In genomic region chr19:11639602-11640471, GRCh38 we compare ENCODE assay signal across 8 cellular contexts. TPM values are rescaled to one million over a fixed set of nuclear protein-coding genes. Genes with fewer than 3 reads are reported as not detected.
A peak's percentile ranks its signal among the peaks of the same experiment; 100 is the strongest.
DNase-seq lines count a peak whose midpoint lies in the region; ATAC-seq and TF ChIP-seq lines count a peak whose summit lies in the region.

No MANE protein-coding gene starts in this region.

- no peak overlapping the region for H3K27ac Mint-ChIP-seq in T-cell
- peak overlapping the region; percentile 99 for H3K27ac Mint-ChIP-seq in progenitor cell of endocrine pancreas

- H3K36me3 Mint-ChIP-seq in T-cell (no peaks in the 10 kb centered on the region), progenitor cell of endocrine pancreas (ENCODE audit: insufficient read depth) (peaks cover 8% of the 10 kb centered on the region)

- no peak for TF ChIP-seq CTCF in left ventricle myocardium inferior (IDR thresholded peaks at IDR 0.05; ENCODE audit: borderline replicate concordance)
- no peak for TF ChIP-seq CTCF in progenitor cell of endocrine pancreas (IDR thresholded peaks at IDR 0.05; ENCODE audit: unreplicated experiment)

- H3K9me3 Mint-ChIP-seq in T-cell (peaks cover 0 to 2% (median 0%) of the 10 kb centered on the region in 3 donors), progenitor cell of endocrine pancreas (ENCODE audit: low read depth) (peaks cover 4% of the 10 kb centered on the region)

- no peaks in the 10 kb centered on the region for H3K9me3 ChIP-seq in left ventricle myocardium inferior (replicated peaks)

- intact Hi-C loops in left ventricle myocardium inferior (cut with micrococcal nuclease), result no loop called here

- no peaks in the 10 kb centered on the region for H3K27me3 ChIP-seq in left ventricle myocardium inferior (ENCODE audit: low read depth)

- CTCF ChIA-PET in T-cell (lab: Charles Lee), result no interaction called here

- peak overlapping the region; percentile 88 for H3K4me3 ChIP-seq in left ventricle myocardium inferior

- peak overlapping the region; percentile 47 to 69 (median 64) for H3K4me3 Mint-ChIP-seq in T-cell
- H3K4me3 Mint-ChIP-seq in progenitor cell of endocrine pancreas (ENCODE audit: low read depth), result peak overlapping the region; percentile 88

- POLR2A ChIA-PET in T-cell (lab: Charles Lee), result no interaction called here

- H3K36me3 ChIP-seq in left ventricle myocardium inferior, result no peaks in the 10 kb centered on the region

- H3K27me3 Mint-ChIP-seq in T-cell, result peaks cover 12 to 24% of the 10 kb centered on the region in 2 donors
- H3K27me3 Mint-ChIP-seq in progenitor cell of endocrine pancreas, result no peaks in the 10 kb centered on the region

- H3K4me1 ChIP-seq in left ventricle myocardium inferior, result peaks cover 10% of the 10 kb centered on the region

- peak overlapping the region; percentile 11 for H3K27ac ChIP-seq in left ventricle myocardium inferior (replicated peaks)

- ATAC-seq in HG02642 (IDR thresholded peaks at IDR 0.05; ENCODE audit: poor library complexity, unreplicated experiment) (peak; percentile 98), T-cell (replicated peaks in 1 of 4) (peak; percentile 96 to 100 (median 98))

- H3K4me1 Mint-ChIP-seq in T-cell (peaks cover 0 to 3% (median 1%) of the 10 kb centered on the region in 3 donors), progenitor cell of endocrine pancreas (ENCODE audit: low read depth) (no peaks in the 10 kb centered on the region)

- DNase-seq in GM04504 (ENCODE audit: low read depth) (peak; percentile 84), NCI-H1105 treated with DMSO at 0.1 percent for 48 hours (lab: John Stamatoyannopoulos, UW) (peak; percentile 97), T-cell (peak; percentile 56 to 90 (median 82)), amniotic epithelial cell (ENCODE audit: low read depth) (peak; percentile 84), left ventricle myocardium inferior (peak; percentile 95), progenitor cell of endocrine pancreas (ENCODE audit: low spot score, unreplicated experiment) (peak; percentile 95), ureter (ENCODE audit: low spot score) (peak; percentile 97)

RNA-seq across cellular contexts. Expression of gene ZNF627, which starts 42.6 kb away (rescaled TPM):
- total RNA-seq in T-cell (10 to 100 TPM in 3 of 5 donors, 1 to 10 TPM in 2; 5.6 to 11.9 (median 10.6) TPM), left ventricle myocardium inferior (5.5 TPM), progenitor cell of endocrine pancreas (31.9 and 33.6 TPM in 2 replicates), ureter (20.7 TPM)

Comparison
In these comparisons a context has a peak if more than half of its experiments do, and no peak if none do; other contexts are left out.
1. Peak in every context shown above with its lines: DNase-seq, ATAC-seq, H3K4me3 ChIP-seq and H3K27ac ChIP-seq.